ENCODE assay signal across 11 cellular contexts in genomic region chr3:127722928-127723603, GRCh38. TPM values are rescaled to one million over a fixed set of nuclear protein-coding genes. Genes with fewer than 3 reads are reported as not detected.
DNase-seq lines count a peak whose midpoint lies in the region; ATAC-seq and TF ChIP-seq lines count a peak whose summit lies in the region.
"Had no signal": no experiment of that assay in that cellular context is flagged by ENCODE, and none has a peak within 500 bp of the region (broad histone marks: within the 10 kb centered on the region; RNA-seq: fewer than 3 reads in every experiment).

No MANE protein-coding gene starts in this region.

- in situ Hi-C loops in brain microvascular endothelial cell (cut with HindIII; ENCODE audit: low pct_ligation_motif_present, low sequenced_read_pairs), result no loop called here

- WGBS in stomach, 5 donors, result 53 to 67% (median 60%) methylated on average over 12 of the region's 12 CpGs
- WGBS in lower leg skin, 2 donors, result 46 to 50% methylated on average over 12 of the region's 12 CpGs
- WGBS in tibial nerve, 2 donors, result 53 to 55% methylated on average over 12 of the region's 12 CpGs

- no peak for TF ChIP-seq CTCF in VCaP (conservative IDR thresholded peaks at IDR 0.05)
- no peak for TF ChIP-seq CTCF in stomach (IDR thresholded peaks at IDR 0.05)
- TF ChIP-seq CTCF in brain microvascular endothelial cell (IDR thresholded peaks at IDR 0.05; ENCODE audit: low read depth, low read length, missing control alignments), result no peak
- TF ChIP-seq CTCF in lower leg skin (IDR thresholded peaks at IDR 0.05), result no peak
- TF ChIP-seq CTCF in tibial nerve (IDR thresholded peaks at IDR 0.05), result no peak
- no peak for TF ChIP-seq CTCF in MCF 10A (IDR thresholded peaks at IDR 0.05; ENCODE audit: unreplicated experiment)

- no peaks in the 10 kb centered on the region for H3K4me1 Mint-ChIP-seq in MCF 10A (ENCODE audit: insufficient read depth, unreplicated experiment)

- H3K9me3 ChIP-seq in stomach (no peaks in the 10 kb centered on the region), tibial nerve (no peaks in the 10 kb centered on the region)

- TF ChIP-seq POLR2A in stomach (IDR thresholded peaks at IDR 0.05), result no peak
- no peak for TF ChIP-seq POLR2A in lower leg skin (IDR thresholded peaks at IDR 0.05)
- TF ChIP-seq POLR2A in tibial nerve (IDR thresholded peaks at IDR 0.05), result no peak

- BruUV-seq in MCF 10A (replicated peaks; lab: Mats Ljungman, UMichigan), result no TSS peak

- peak; percentile 43 to 91 (median 73) for DNase-seq in NCI-H1417 (lab: John Stamatoyannopoulos, UW)
- no peak for DNase-seq in left ventricle myocardium superior
- DNase-seq in stomach, result no peak
- no peak for DNase-seq in brain microvascular endothelial cell
- no peak for DNase-seq in lower leg skin (ENCODE audit: low spot score in 2 of 2)
- no peak for DNase-seq in tibial nerve (ENCODE audit: low spot score in 2 of 2)
- DNase-seq in MCF 10A (ENCODE audit: unreplicated experiment), result no peak
- DNase-seq: activated T-cell treated with anti-CD3 and anti-CD28 coated beads, Interleukin-2, amount 50 U/mL, for 48 hours; erythroblast; nephron progenitor cell had no signal

- no peak overlapping the region for H3K27ac Mint-ChIP-seq in MCF 10A (ENCODE audit: low read depth, unreplicated experiment)
- H3K27ac Mint-ChIP-seq: nephron progenitor cell had no signal

- H3K36me3 ChIP-seq in stomach (peaks cover 0 to 15% (median 0%) of the 10 kb centered on the region in 4 donors), brain microvascular endothelial cell (replicated peaks) (no peaks in the 10 kb centered on the region), tibial nerve (peaks cover 0 to 25% (median 0%) of the 10 kb centered on the region in 3 donors)

- H3K27me3 Mint-ChIP-seq in MCF 10A (ENCODE audit: insufficient read depth, unreplicated experiment), result no peaks in the 10 kb centered on the region

- ATAC-seq in left ventricle myocardium superior, result peak; percentile 36

- TF ChIP-seq EP300 in stomach (IDR thresholded peaks at IDR 0.05) (no peak), tibial nerve (IDR thresholded peaks at IDR 0.05) (no peak)

- CTCF ChIA-PET in MCF 10A (lab: Yijun Ruan, JAX), result interaction anchor here (0.5 kb wide), 1 partner anchor 24 kb away, joined by 3 read pairs; no protein-coding TSS in a partner anchor

- H3K4me1 ChIP-seq in stomach, result peaks cover 15 to 40% (median 28%) of the 10 kb centered on the region in 4 donors
- peaks cover 0 to 16% (median 0%) of the 10 kb centered on the region in 4 donors for H3K4me1 ChIP-seq in tibial nerve

- H3K4me3 ChIP-seq in stomach (no peak overlapping the region), brain microvascular endothelial cell (ENCODE audit: low read depth, low read length) (no peak overlapping the region), lower leg skin (ENCODE audit: low read depth, poor library complexity, severe bottlenecking) (no peak overlapping the region), tibial nerve (no peak overlapping the region)

- peaks cover 7% of the 10 kb centered on the region for H3K9me3 Mint-ChIP-seq in MCF 10A (ENCODE audit: unreplicated experiment)

- H3K4me3 Mint-ChIP-seq in MCF 10A (ENCODE audit: unreplicated experiment), result no peak overlapping the region

- intact Hi-C loops in left ventricle myocardium superior (cut with micrococcal nuclease), result no loop called here
- intact Hi-C loops in stomach (cut with DNase I; ENCODE audit: low total_unique reads), result no loop called here
- intact Hi-C loops in lower leg skin (cut with DNase I; ENCODE audit: low total_unique reads), result no loop called here
- intact Hi-C loops in MCF 10A (cut with micrococcal nuclease), result no loop called here

- POLR2A ChIA-PET in MCF 10A (lab: Yijun Ruan, JAX), result interaction anchor here (0.8 kb wide), 1 partner anchor 13 kb away, joined by 3 read pairs; no protein-coding TSS in a partner anchor

- peak overlapping the region; percentile 95 for H3K27ac ChIP-seq in VCaP
- peak overlapping the region; percentile 19 to 61 (median 46) for H3K27ac ChIP-seq in stomach
- H3K27ac ChIP-seq in brain microvascular endothelial cell, result no peak overlapping the region
- peak overlapping the region in 2 of 4 donors; percentile 26 to 49 for H3K27ac ChIP-seq in tibial nerve

- no peaks in the 10 kb centered on the region for H3K36me3 Mint-ChIP-seq in MCF 10A (ENCODE audit: insufficient read depth, unreplicated experiment)

- no peaks in the 10 kb centered on the region for H3K27me3 ChIP-seq in stomach
- no peaks in the 10 kb centered on the region for H3K27me3 ChIP-seq in brain microvascular endothelial cell (replicated peaks)
- H3K27me3 ChIP-seq in tibial nerve, result no peaks in the 10 kb centered on the region

RNA-seq across cellular contexts. Expression of gene ABTB1, which starts 50.3 kb away (rescaled TPM):
- total RNA-seq in left ventricle myocardium superior (34.2 TPM), stomach (100 to 1,000 TPM in 1 of 5 donors, 10 to 100 TPM in 4; 22.0 to 113 (median 56.6) TPM), lower leg skin (10 to 100 TPM; 27.8 to 68.7 (median 39.3) TPM), tibial nerve (100 to 1,000 TPM in 3 of 4 donors, 10 to 100 TPM in 1; 86.4 to 134 (median 121) TPM), MCF 10A (2022) (9.7 and 10.0 TPM in 2 replicates)
- 10 to 100 TPM; 25.7 to 36.3 (median 34.4) TPM for polyA plus RNA-seq in stomach

Comparison
In these comparisons a context has a peak if more than half of its experiments do, and no peak if none do; other contexts are left out.
1. DNase-seq: peak in NCI-H1417 (3 of 3); none in left ventricle myocardium superior (single experiment), stomach (single experiment), brain microvascular endothelial cell (single experiment), lower leg skin (0 of 2), tibial nerve (0 of 2) and MCF 10A (single experiment).